In genomic region chr12:123573870-123574269, GRCh38 we compare ENCODE assay signal across 28 cellular contexts.
"Had no signal": no experiment of that assay in that cellular context is flagged by ENCODE, and none has a peak within 500 bp of the region (broad histone marks: within the 10 kb centered on the region; RNA-seq: fewer than 3 reads in every experiment).

No MANE protein-coding gene starts in this region.

- ATAC-seq: activated CD4-positive, CD25-positive, alpha-beta regulatory T cell treated with anti-CD3 and anti-CD28 coated beads, Interleukin-2, amount 50 U/mL, for 24 hours; gastroesophageal sphincter; left colon; sciatic nerve; stimulated activated naive CD8-positive, alpha-beta T cell treated with anti-CD3 and anti-CD28 coated beads, Interleukin-15, Interleukin-2, amounts not matched to agents 100 U/mL and 50 U/mL, for 24 hours had no signal

- DNase-seq: activated CD4-positive, alpha-beta T cell treated with anti-CD3 and anti-CD28 coated beads for 48 hours; activated CD4-positive, alpha-beta T cell treated with anti-CD3 and anti-CD28 coated beads, Interleukin-2, amount 50 U/mL, for 48 hours; activated CD8-positive, alpha-beta memory T cell treated with anti-CD3 and anti-CD28 coated beads, Interleukin-2, amount 50 U/mL, for 4 hours; activated gamma-delta T cell; activated naive CD4-positive, alpha-beta T cell treated with anti-CD3 and anti-CD28 coated beads, Interleukin-2, amount 10 ng/mL, durations not matched to agents 7 days and 5 days; activated T-cell treated with anti-CD3 and anti-CD28 coated beads, Interleukin-2, amount 50 U/mL, for 24 hours; amniotic stem cell; caudate nucleus; head of caudate nucleus; hypothalamus; immature natural killer cell; kidney; left colon; mammary epithelial cell; posterior cingulate gyrus; stimulated activated CD4-positive, alpha-beta T cell treated with anti-CD3 and anti-CD28 coated beads, Interleukin-12 subunit alpha, Interleukin-12 subunit beta, amount 100 ng/mL, for 4 hours; stimulated activated CD4-positive, alpha-beta T cell treated with anti-CD3 and anti-CD28 coated beads, Interleukin-4, amount 100 ng/mL, for 1 hour; stimulated activated naive CD8-positive, alpha-beta T cell treated with anti-CD3 and anti-CD28 coated beads, Interleukin-15, Interleukin-2, amounts not matched to agents 100 U/mL and 50 U/mL, for 24 hours; T1000; testis; transverse colon; WERI-Rb-1 had no signal

- H3K27me3 ChIP-seq: gastroesophageal sphincter, testis, transverse colon had no signal

- H3K9me3 ChIP-seq: gastroesophageal sphincter, testis, transverse colon had no signal

- H3K4me1 ChIP-seq: gastroesophageal sphincter, testis, transverse colon had no signal

- FAIRE-seq: endothelial cell of umbilical vein, kidney, urothelium cell line had no signal

- H3K27ac ChIP-seq: gastroesophageal sphincter, skin epidermis, testis, transverse colon, WERI-Rb-1 had no signal

- H3K4me3 ChIP-seq: gastroesophageal sphincter, skin epidermis, testis, transverse colon had no signal

- H3K36me3 ChIP-seq: gastroesophageal sphincter, transverse colon, WERI-Rb-1 had no signal
